ENCODE assay signal across 11 cellular contexts in the genomic region with DNA sequence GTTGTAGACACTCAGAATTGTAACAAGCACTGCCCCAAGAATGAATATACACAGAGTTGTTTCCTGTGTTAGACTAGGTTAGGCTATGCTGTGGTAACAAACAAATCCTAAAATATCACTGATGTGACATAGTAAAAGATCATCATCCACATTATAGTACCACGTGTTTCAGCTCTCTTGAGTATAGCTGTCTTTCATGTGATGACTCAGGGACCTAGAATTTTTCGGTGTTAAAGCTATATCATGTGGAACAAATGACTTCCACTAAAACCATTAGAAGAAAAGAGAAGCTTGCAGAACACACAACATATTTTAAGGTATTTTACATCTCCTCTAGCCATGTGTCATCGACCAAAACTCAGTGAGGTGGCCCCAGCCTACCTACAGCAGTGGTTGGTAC.
DNase-seq lines count a peak whose midpoint lies in the region; ATAC-seq, FAIRE-seq and TF ChIP-seq lines count a peak whose summit lies in the region.
"Had no signal": no experiment of that assay in that cellular context is flagged by ENCODE, and none has a peak within 500 bp of the region (broad histone marks: within the 10 kb centered on the region; RNA-seq: fewer than 3 reads in every experiment).

No MANE protein-coding gene starts in this region.

- CTCF ChIA-PET in GM12878 (lab: Yijun Ruan, JAX): no interaction called here

- ATAC-seq in HG03159 (IDR thresholded peaks at IDR 0.05; ENCODE audit: unreplicated experiment) (peak; percentile 87), GM12878 (peak; percentile 58), GM18909 (IDR thresholded peaks at IDR 0.05; ENCODE audit: poor library complexity, unreplicated experiment) (no peak)

- H2AFZ ChIP-seq in GM12878 (ENCODE audit: control insufficient read depth, low read depth, low read length): no peak overlapping the region

- H3K27me3 ChIP-seq in GM12878 (replicated peaks in 1 of 2; ENCODE audit: control insufficient read depth in 2 of 2, insufficient read depth in 2 of 2, low read length in 1 of 2): no peaks in the 10 kb centered on the region; a peak in 1 of 4 replicates
- H3K27me3 ChIP-seq: colonic mucosa had no signal

- H3K9ac ChIP-seq in GM12878 (ENCODE audit: control insufficient read depth, insufficient read depth, low read length): no peak overlapping the region

- DNase-seq in stimulated activated CD4-positive, alpha-beta T cell treated with anti-CD3 and anti-CD28 coated beads, Interleukin-15, amount 100 ng/mL, for 24 hours: peak; percentile 6
- DNase-seq in stimulated activated CD4-positive, alpha-beta T cell treated with anti-CD3 and anti-CD28 coated beads, Interleukin-2, amount 100 ng/mL, for 48 hours: no peak
- DNase-seq in GM12878 (ENCODE audit: low read depth, low spot score) (no peak), UCSD-AML1 (lab: John Stamatoyannopoulos, UW; ENCODE audit: unreplicated experiment) (no peak), NCI-H345 treated with DMSO at 0.1 percent for 48 hours (lab: John Stamatoyannopoulos, UW; ENCODE audit: unreplicated experiment) (no peak), COLO668 (lab: John Stamatoyannopoulos, UW; ENCODE audit: unreplicated experiment) (no peak)
- DNase-seq: colonic mucosa, head of caudate nucleus had no signal

- intact Hi-C loops in GM12878 (cut with micrococcal nuclease; ENCODE audit: unreplicated experiment): no loop called here

- H3K36me3 ChIP-seq in GM12878 (ENCODE audit: control insufficient read depth in 2 of 2, insufficient read depth in 2 of 2, low read length in 1 of 2): no peaks in the 10 kb centered on the region
- H3K36me3 ChIP-seq: colonic mucosa, prostate gland had no signal

- H3K9me3 ChIP-seq in GM12878 (replicated peaks; ENCODE audit: control insufficient read depth, insufficient read depth, low read length): peaks cover 4% of the 10 kb centered on the region; the same call in 1 of the 3 replicates
- H3K9me3 ChIP-seq: colonic mucosa, prostate gland had no signal

- SMC1A ChIA-PET in GM12878 (lab: Charles Lee; ENCODE audit: uncharacterized antibody, unreplicated experiment): no interaction called here

- POLR2A ChIA-PET in GM12878 (lab: Charles Lee): no interaction called here

- BruUV-seq in GM12878 (replicated peaks; lab: Mats Ljungman, UMichigan): no TSS peak

- in situ Hi-C loops in GM12878 (cut with MboI): no loop called here

- no peak for TF ChIP-seq EP300 in GM12878 (IDR thresholded peaks at IDR 0.05; ENCODE audit: borderline replicate concordance in 1 of 2, control insufficient read depth in 1 of 2, low read depth in 2 of 2, low read length in 2 of 2)

- no peak for TF ChIP-seq POLR2A in GM12878 (IDR thresholded peaks at IDR 0.05; ENCODE audit: low read depth, low read length)

- H3K4me2 ChIP-seq in GM12878 (ENCODE audit: control insufficient read depth, insufficient read depth): no peak overlapping the region

- TF ChIP-seq RAD21 in GM12878 (IDR thresholded peaks at IDR 0.05; ENCODE audit: insufficient read depth, low read depth, low read length): no peak

- H3K4me1 ChIP-seq in GM12878 (ENCODE audit: control insufficient read depth, insufficient read depth, low read length): no peaks in the 10 kb centered on the region
- H3K4me1 ChIP-seq: colonic mucosa, prostate gland had no signal

- FAIRE-seq in GM12878 (lab: Jason Lieb, UNC): no peak

- no peak for TF ChIP-seq CTCF in GM12878 (IDR thresholded peaks at IDR 0.05 in 2 of 3, conservative IDR thresholded peaks at IDR 0.05 in 1 of 3; ENCODE audit: control insufficient read depth in 2 of 3, extremely low read depth in 1 of 3, insufficient read depth in 1 of 3, low read depth in 3 of 3, low read length in 3 of 3)

- 0% methylated on average over 3 of the region's 3 CpGs for WGBS in GM12878 (ENCODE audit: insufficient coverage, insufficient replicate concordance, low lambda C conversion rate, missing lambda C conversion rate)

- no peaks in the 10 kb centered on the region for H4K20me1 ChIP-seq in GM12878 (ENCODE audit: control insufficient read depth, insufficient read depth)

- H3K27ac ChIP-seq in GM12878 (ENCODE audit: control insufficient read depth, insufficient read depth): no peak overlapping the region
- H3K27ac ChIP-seq: colonic mucosa, prostate gland had no signal

- H3K79me2 ChIP-seq in GM12878 (ENCODE audit: control insufficient read depth, insufficient read depth, low read length): no peaks in the 10 kb centered on the region

- RAD21 ChIA-PET in GM12878 (lab: Charles Lee; ENCODE audit: unreplicated experiment): no interaction called here

- H3K4me3 ChIP-seq in GM12878: no peak overlapping the region
- H3K4me3 ChIP-seq: colonic mucosa, prostate gland had no signal

TF ChIP-seq in GM12878, 131 proteins besides CTCF, POLR2A, EP300 and RAD21:
- no peak for TF ChIP-seq DPF2 (IDR thresholded peaks at IDR 0.05)
